Comparison of ENCODE assay signal across 17 cellular contexts in genomic region chr17:42018988-42019387, GRCh38. TPM values are rescaled to one million over a fixed set of nuclear protein-coding genes. Genes with fewer than 3 reads are reported as not detected.
DNase-seq lines count a peak whose midpoint lies in the region; ATAC-seq lines count a peak whose summit lies in the region.
"Had no signal": no experiment of that assay in that cellular context is flagged by ENCODE, and none has a peak within 500 bp of the region (broad histone marks: within the 10 kb centered on the region; RNA-seq: fewer than 3 reads in every experiment).

No MANE protein-coding gene starts in this region.

- CTCF ChIA-PET in CD4-positive, alpha-beta memory T cell (lab: Charles Lee; ENCODE audit: partially characterized antibody) = interaction anchor here (0.9 to 5.7 kb wide), 14 partner anchors 7 to 100 kb away, joined by 3 to 58 read pairs (median 6); partner anchors contain the start of genes CNP, DHX58, KAT2A and ODAD4
- CTCF ChIA-PET in activated CD8-positive, alpha-beta T cell treated with anti-CD3 and anti-CD28 coated beads, Interleukin-2, amount 10 ng/mL, durations not matched to agents 7 days and 5 days (lab: Charles Lee) = interaction anchor here (1.0 to 6.8 kb wide), 14 partner anchors 7 to 101 kb away, joined by 3 to 47 read pairs (median 8); partner anchors contain the start of genes CNP, DHX58 and KAT2A

- no peak overlapping the region for H3K27ac ChIP-seq in CD4-positive, CD25-positive, alpha-beta regulatory T cell (ENCODE audit: insufficient read depth, low read length, poor library complexity, severe bottlenecking)
- H3K27ac ChIP-seq in CD4-positive, alpha-beta memory T cell (ENCODE audit: low read depth, low read length) = no peak overlapping the region

- H3K9me3 Mint-ChIP-seq in CD4-positive, CD25-positive, alpha-beta regulatory T cell = no peaks in the 10 kb centered on the region
- no peaks in the 10 kb centered on the region for H3K9me3 Mint-ChIP-seq in CD4-positive, alpha-beta memory T cell
- no peaks in the 10 kb centered on the region for H3K9me3 Mint-ChIP-seq in activated CD8-positive, alpha-beta T cell treated with anti-CD3 and anti-CD28 coated beads, Interleukin-2, amount 10 ng/mL, durations not matched to agents 7 days and 5 days (ENCODE audit: insufficient read depth)
- peaks cover 0 to 1% (median 0%) of the 10 kb centered on the region in 7 donors for H3K9me3 Mint-ChIP-seq in naive B cell

- POLR2A ChIA-PET in CD4-positive, alpha-beta memory T cell (lab: Charles Lee; ENCODE audit: partially characterized antibody) = interaction anchor here (1.3 to 4.4 kb wide), 7 partner anchors 52 to 115 kb away, joined by 3 to 70 read pairs (median 19); partner anchors contain the start of genes ACLY, CNP and DHX58
- POLR2A ChIA-PET in activated CD8-positive, alpha-beta T cell treated with anti-CD3 and anti-CD28 coated beads, Interleukin-2, amount 10 ng/mL, durations not matched to agents 7 days and 5 days (lab: Charles Lee) = interaction anchor here (1.3 to 6.5 kb wide), 4 partner anchors 52 to 101 kb away, joined by 5 to 96 read pairs (median 45); partner anchors contain the start of genes CNP, DHX58 and KAT2A

- H3K27me3 Mint-ChIP-seq in CD4-positive, CD25-positive, alpha-beta regulatory T cell = peaks cover 6% of the 10 kb centered on the region
- H3K27me3 Mint-ChIP-seq in CD4-positive, alpha-beta memory T cell = no peaks in the 10 kb centered on the region
- no peaks in the 10 kb centered on the region for H3K27me3 Mint-ChIP-seq in activated CD8-positive, alpha-beta T cell treated with anti-CD3 and anti-CD28 coated beads, Interleukin-2, amount 10 ng/mL, durations not matched to agents 7 days and 5 days (ENCODE audit: low read depth)
- no peaks in the 10 kb centered on the region for H3K27me3 Mint-ChIP-seq in naive B cell

- no peaks in the 10 kb centered on the region for H3K27me3 ChIP-seq in CD4-positive, CD25-positive, alpha-beta regulatory T cell (ENCODE audit: control insufficient read depth, insufficient read depth, low read length)
- no peaks in the 10 kb centered on the region for H3K27me3 ChIP-seq in CD4-positive, alpha-beta memory T cell (ENCODE audit: insufficient read depth, low read length)
- H3K27me3 ChIP-seq: BE2C, left lung, upper lobe of left lung had no signal

- intact Hi-C loops in CD4-positive, alpha-beta memory T cell (cut with micrococcal nuclease) = loop anchor here (5.0 kb wide), 1 partner anchor 1202 kb away; no protein-coding TSS in a partner anchor

- peaks cover 11 to 65% (median 45%) of the 10 kb centered on the region in 4 donors for H3K4me1 Mint-ChIP-seq in CD4-positive, CD25-positive, alpha-beta regulatory T cell
- peaks cover 33 to 64% (median 49%) of the 10 kb centered on the region in 4 donors for H3K4me1 Mint-ChIP-seq in CD4-positive, alpha-beta memory T cell
- H3K4me1 Mint-ChIP-seq in activated CD8-positive, alpha-beta T cell treated with anti-CD3 and anti-CD28 coated beads, Interleukin-2, amount 10 ng/mL, durations not matched to agents 7 days and 5 days (ENCODE audit: low read depth) = peaks cover 48% of the 10 kb centered on the region
- peaks cover 45 to 77% (median 62%) of the 10 kb centered on the region in 3 donors for H3K4me1 Mint-ChIP-seq in naive B cell

- no peaks in the 10 kb centered on the region for H3K9me3 ChIP-seq in CD4-positive, CD25-positive, alpha-beta regulatory T cell (ENCODE audit: control insufficient read depth in 2 of 2, low read length in 2 of 2)
- no peaks in the 10 kb centered on the region for H3K9me3 ChIP-seq in CD4-positive, alpha-beta memory T cell (ENCODE audit: control insufficient read depth in 1 of 2, low read length in 2 of 2)
- H3K9me3 ChIP-seq: BE2C, HAP-1, left lung, upper lobe of left lung had no signal

- peaks cover 3% of the 10 kb centered on the region for H3K36me3 Mint-ChIP-seq in CD4-positive, CD25-positive, alpha-beta regulatory T cell
- H3K36me3 Mint-ChIP-seq in CD4-positive, alpha-beta memory T cell = peaks cover 0 to 43% of the 10 kb centered on the region in 2 donors
- peaks cover 33% of the 10 kb centered on the region for H3K36me3 Mint-ChIP-seq in activated CD8-positive, alpha-beta T cell treated with anti-CD3 and anti-CD28 coated beads, Interleukin-2, amount 10 ng/mL, durations not matched to agents 7 days and 5 days (ENCODE audit: low read depth)
- H3K36me3 Mint-ChIP-seq in naive B cell = peaks cover 0 to 12% of the 10 kb centered on the region in 2 donors

- no peak for DNase-seq in CD4-positive, CD25-positive, alpha-beta regulatory T cell
- no peak for DNase-seq in CD4-positive, alpha-beta memory T cell
- DNase-seq in activated CD8-positive, alpha-beta T cell treated with anti-CD3 and anti-CD28 coated beads, Interleukin-2, amount 10 ng/mL, durations not matched to agents 7 days and 5 days = no peak
- DNase-seq in naive B cell (no peak), NCI-H774 (lab: John Stamatoyannopoulos, UW) (no peak), NCI-H2081 treated with DMSO at 0.1 percent for 48 hours (lab: John Stamatoyannopoulos, UW) (no peak), CD1c-positive myeloid dendritic cell (ENCODE audit: extremely low spot score) (no peak), RPMI8226 (no peak)
- DNase-seq: BE2C; DMS79; left lung; NCI-H1417; NCI-H2171; stimulated activated CD4-positive, alpha-beta T cell treated with anti-CD3 and anti-CD28 coated beads, Interleukin-12 subunit alpha, Interleukin-12 subunit beta, amount 100 ng/mL, for 4 hours; stimulated activated naive CD4-positive, alpha-beta T cell; upper lobe of left lung had no signal

- peak overlapping the region; percentile 73 to 100 (median 100) for H3K4me3 Mint-ChIP-seq in CD4-positive, CD25-positive, alpha-beta regulatory T cell
- peak overlapping the region; percentile 57 to 100 (median 87) for H3K4me3 Mint-ChIP-seq in CD4-positive, alpha-beta memory T cell
- peak overlapping the region; percentile 98 for H3K4me3 Mint-ChIP-seq in activated CD8-positive, alpha-beta T cell treated with anti-CD3 and anti-CD28 coated beads, Interleukin-2, amount 10 ng/mL, durations not matched to agents 7 days and 5 days
- peak overlapping the region; percentile 15 to 100 (median 98) for H3K4me3 Mint-ChIP-seq in naive B cell

- peak overlapping the region in 1 of 3 donors; percentile 100 for H3K27ac Mint-ChIP-seq in CD4-positive, CD25-positive, alpha-beta regulatory T cell
- H3K27ac Mint-ChIP-seq in CD4-positive, alpha-beta memory T cell = peak overlapping the region in 6 of 7 donors; percentile 37 to 87 (median 68)
- H3K27ac Mint-ChIP-seq in activated CD8-positive, alpha-beta T cell treated with anti-CD3 and anti-CD28 coated beads, Interleukin-2, amount 10 ng/mL, durations not matched to agents 7 days and 5 days = no peak overlapping the region
- peak overlapping the region in 2 of 6 donors; percentile 72 to 74 for H3K27ac Mint-ChIP-seq in naive B cell

- peaks cover 20% of the 10 kb centered on the region for H3K36me3 ChIP-seq in CD4-positive, CD25-positive, alpha-beta regulatory T cell (ENCODE audit: control insufficient read depth, insufficient read depth, low read length)
- peaks cover 14% of the 10 kb centered on the region for H3K36me3 ChIP-seq in CD4-positive, alpha-beta memory T cell (ENCODE audit: insufficient read depth, low read length)

- H3K4me1 ChIP-seq in CD4-positive, CD25-positive, alpha-beta regulatory T cell (ENCODE audit: control insufficient read depth, insufficient read depth, low read length, poor library complexity, severe bottlenecking) = peaks cover 41% of the 10 kb centered on the region
- peaks cover 62% of the 10 kb centered on the region for H3K4me1 ChIP-seq in CD4-positive, alpha-beta memory T cell (ENCODE audit: insufficient read depth, low read length)
- H3K4me1 ChIP-seq: BE2C had no signal

- H3K4me3 ChIP-seq in CD4-positive, CD25-positive, alpha-beta regulatory T cell (ENCODE audit: low read depth, low read length) = no peak overlapping the region
- H3K4me3 ChIP-seq in CD4-positive, alpha-beta memory T cell (ENCODE audit: low read length in 2 of 2) = no peak overlapping the region

- ATAC-seq in CD4-positive, CD25-positive, alpha-beta regulatory T cell (ENCODE audit: low read depth in 2 of 2) = no peak
- no peak for ATAC-seq in activated CD8-positive, alpha-beta T cell treated with anti-CD3 and anti-CD28 coated beads, Interleukin-2, amount 10 ng/mL, durations not matched to agents 7 days and 5 days
- no peak for ATAC-seq in naive B cell (ENCODE audit: low read depth in 2 of 2)

RNA-seq across cellular contexts. Expression of gene NKIRAS2, which starts 0.9 kb away (rescaled TPM):
- total RNA-seq in CD4-positive, CD25-positive, alpha-beta regulatory T cell = 14.6 TPM
- polyA plus RNA-seq in CD4-positive, CD25-positive, alpha-beta regulatory T cell = 10 to 100 TPM; 21.8 to 25.8 (median 23.0) TPM
- total RNA-seq in CD4-positive, alpha-beta memory T cell = 10 to 100 TPM; 19.7 TPM
- 10 to 100 TPM; 22.0 to 28.8 TPM for polyA plus RNA-seq in CD4-positive, alpha-beta memory T cell
- 10 to 100 TPM; 25.7 to 26.2 TPM for total RNA-seq in activated CD8-positive, alpha-beta T cell treated with anti-CD3 and anti-CD28 coated beads, Interleukin-2, amount 10 ng/mL, durations not matched to agents 7 days and 5 days
- 10 to 100 TPM; 25.0 to 42.1 (median 36.1) TPM for polyA plus RNA-seq in naive B cell (ENCODE audit: low read depth in 6 of 6)

RNA-seq across cellular contexts. Expression of gene DNAJC7, which starts 1.7 kb away (rescaled TPM):
- 149 TPM for total RNA-seq in CD4-positive, CD25-positive, alpha-beta regulatory T cell
- 10 to 100 TPM; 53.3 to 80.7 (median 67.2) TPM for polyA plus RNA-seq in CD4-positive, CD25-positive, alpha-beta regulatory T cell
- 100 to 1,000 TPM; 106 to 112 TPM for total RNA-seq in CD4-positive, alpha-beta memory T cell
- 10 to 100 TPM; 45.2 to 67.2 TPM for polyA plus RNA-seq in CD4-positive, alpha-beta memory T cell
- 10 to 100 TPM; 86.1 to 99.8 TPM for total RNA-seq in activated CD8-positive, alpha-beta T cell treated with anti-CD3 and anti-CD28 coated beads, Interleukin-2, amount 10 ng/mL, durations not matched to agents 7 days and 5 days
- 10 to 100 TPM; 33.4 to 98.0 (median 77.4) TPM for polyA plus RNA-seq in naive B cell (ENCODE audit: low read depth in 6 of 6)

RNA-seq across cellular contexts. Expression of gene C17orf113, which starts 31.4 kb away (rescaled TPM):
- total RNA-seq in CD4-positive, CD25-positive, alpha-beta regulatory T cell = 0.27 TPM
- polyA plus RNA-seq in CD4-positive, CD25-positive, alpha-beta regulatory T cell = under 1 TPM; 0.09 to 0.46 (median 0.38) TPM
- under 1 TPM; 0.76 to 0.97 TPM for total RNA-seq in CD4-positive, alpha-beta memory T cell
- under 1 TPM; 0.39 to 0.53 TPM for polyA plus RNA-seq in CD4-positive, alpha-beta memory T cell
- under 1 TPM; 0.16 to 0.24 TPM for total RNA-seq in activated CD8-positive, alpha-beta T cell treated with anti-CD3 and anti-CD28 coated beads, Interleukin-2, amount 10 ng/mL, durations not matched to agents 7 days and 5 days
- polyA plus RNA-seq in naive B cell (ENCODE audit: low read depth in 6 of 6) = under 1 TPM; 0.13 to 0.87 (median 0.58) TPM

RNA-seq across cellular contexts. Expression of gene CNP, which starts 52.4 kb away (rescaled TPM):
- total RNA-seq in CD4-positive, CD25-positive, alpha-beta regulatory T cell = 27.7 TPM
- 10 to 100 TPM; 26.9 to 44.3 (median 34.1) TPM for polyA plus RNA-seq in CD4-positive, CD25-positive, alpha-beta regulatory T cell
- 10 to 100 TPM; 31.0 to 36.9 TPM for total RNA-seq in CD4-positive, alpha-beta memory T cell
- polyA plus RNA-seq in CD4-positive, alpha-beta memory T cell = 10 to 100 TPM; 23.6 to 35.7 TPM
- 10 to 100 TPM; 93.4 to 94.6 TPM for total RNA-seq in activated CD8-positive, alpha-beta T cell treated with anti-CD3 and anti-CD28 coated beads, Interleukin-2, amount 10 ng/mL, durations not matched to agents 7 days and 5 days
- 10 to 100 TPM; 27.5 to 42.4 (median 34.8) TPM for polyA plus RNA-seq in naive B cell (ENCODE audit: low read depth in 6 of 6)
